8 cellular contexts compared by ENCODE assay signal in genomic region chr3:52685285-52685704, GRCh38. TPM values are rescaled to one million over a fixed set of nuclear protein-coding genes. Genes with fewer than 3 reads are reported as not detected.
DNase-seq lines count a peak whose midpoint lies in the region; ATAC-seq lines count a peak whose summit lies in the region.

No MANE protein-coding gene starts in this region.

- ATAC-seq in GM18868 (IDR thresholded peaks at IDR 0.05; ENCODE audit: unreplicated experiment) (peak; percentile 76), HG03097 (IDR thresholded peaks at IDR 0.05; ENCODE audit: low FRiP score, unreplicated experiment) (peak; percentile 71)

- in situ Hi-C loops in ACHN (cut with HindIII; ENCODE audit: low pct_ligation_motif_present, low pct_unique_long_range_greater_than_20kb, low sequenced_read_pairs) = no loop called here

- DNase-seq in ACHN (peak; percentile 72), NCI-H2227 (lab: John Stamatoyannopoulos, UW; ENCODE audit: unreplicated experiment) (peak; percentile 85), cerebellum (ENCODE audit: low spot score) (peak; percentile 95), kidney tubule cell (ENCODE audit: low spot score) (peak; percentile 88)
- DNase-seq in activated CD4-positive, CD25-positive, alpha-beta regulatory T cell treated with anti-CD3 and anti-CD28 coated beads, Interleukin-2, amount 50 U/mL, for 16 hours (ENCODE audit: low read depth, low spot score) = peak; percentile 45
- peak; percentile 49 to 83 (median 62) for DNase-seq in stimulated activated CD4-positive, alpha-beta T cell treated with anti-CD3 and anti-CD28 coated beads, Interleukin-1b, Interleukin-23, amount 100 ng/mL, for 24 hours (ENCODE audit: low read depth in 4 of 4, low spot score in 1 of 4)

RNA-seq across cellular contexts. Expression of gene PBRM1, which starts 0.4 kb away (rescaled TPM):
- 157 TPM for total RNA-seq in cerebellum

RNA-seq across cellular contexts. Expression of gene GNL3, which starts 0.5 kb away (rescaled TPM):
- total RNA-seq in cerebellum = 50.2 TPM

RNA-seq across cellular contexts. Expression of gene GLT8D1, which starts 20.3 kb away (rescaled TPM):
- 60.0 TPM for total RNA-seq in cerebellum

RNA-seq across cellular contexts. Expression of gene SPCS1, which starts 20.6 kb away (rescaled TPM):
- total RNA-seq in cerebellum = 31.2 TPM

Comparison
In these comparisons a context has a peak if more than half of its experiments do, and no peak if none do; other contexts are left out.
1. Peak in every context shown above with its lines: DNase-seq and ATAC-seq.
2. DNase-seq: peak in every context shown above with its lines; median percentile 95 in cerebellum; 88 in kidney tubule cell; 85 in NCI-H2227; 72 in ACHN; 62 in stimulated activated CD4-positive, alpha-beta T cell treated with anti-CD3 and anti-CD28 coated beads, Interleukin-1b, Interleukin-23, amount 100 ng/mL, for 24 hours; 45 in activated CD4-positive, CD25-positive, alpha-beta regulatory T cell treated with anti-CD3 and anti-CD28 coated beads, Interleukin-2, amount 50 U/mL, for 16 hours.